ENCODE assay signal across 8 cellular contexts in the genomic region with DNA sequence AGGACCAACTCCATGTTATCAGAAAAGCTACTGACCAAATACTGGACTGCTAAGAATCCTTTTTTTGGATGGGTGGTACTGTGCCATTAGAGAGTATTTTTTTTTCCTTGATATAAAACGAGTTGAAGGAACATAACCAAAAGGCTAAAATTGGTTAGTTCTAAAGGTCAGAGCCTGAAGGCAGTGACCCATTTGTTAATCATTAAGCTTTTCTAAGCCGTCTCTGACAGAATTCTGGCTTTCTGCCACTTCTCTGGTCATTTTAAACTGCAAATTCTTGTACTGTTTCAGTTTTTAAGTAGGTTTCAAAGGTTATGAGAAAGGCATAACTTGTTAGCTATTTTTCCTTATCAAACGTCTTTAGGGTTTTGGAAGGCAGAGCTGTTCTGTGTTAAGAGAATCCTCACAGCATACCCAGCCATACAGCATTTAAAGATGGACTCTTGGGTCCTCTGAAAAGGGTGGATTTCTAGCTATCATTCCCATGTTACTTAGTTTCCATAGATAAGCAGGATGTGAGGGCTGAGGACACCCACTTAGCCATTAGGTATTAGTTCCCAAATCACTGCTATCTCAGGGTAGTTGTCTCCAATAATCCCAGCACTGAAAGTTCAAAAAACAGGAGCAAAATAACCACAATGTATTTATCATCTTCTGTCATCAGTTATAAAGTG.
DNase-seq lines count a peak whose midpoint lies in the region; ATAC-seq, FAIRE-seq and TF ChIP-seq lines count a peak whose summit lies in the region.

No MANE protein-coding gene starts in this region.

- H3K18ac ChIP-seq in IMR-90 (ENCODE audit: low read depth, low read length): no peak overlapping the region; the same call in 1 of the 2 replicates

- H3K36me3 ChIP-seq in DOHH2 (ENCODE audit: control insufficient read depth, low read length) (peaks cover 52% of the 10 kb centered on the region), IMR-90 (ENCODE audit: control insufficient read depth, insufficient read depth, low read length) (no peaks in the 10 kb centered on the region), duodenal mucosa (ENCODE audit: control insufficient read depth in 1 of 2, insufficient read depth in 2 of 2, low read length in 2 of 2) (no peaks in the 10 kb centered on the region), pancreas (no peaks in the 10 kb centered on the region)

- H3K23ac ChIP-seq in IMR-90 (ENCODE audit: low read depth, low read length): peak overlapping the region; percentile 62; the same call in 1 of the 2 replicates

- TF ChIP-seq POLR2A in IMR-90 (IDR thresholded peaks at IDR 0.05; ENCODE audit: low read depth, low read length): no peak

- intact Hi-C loops in IMR-90 (cut with micrococcal nuclease): loop anchor here (5.0 to 10.0 kb wide), 3 partner anchors 412 to 729 kb away; a partner anchor contains a TSS
- intact Hi-C loops in pancreas (cut with DNase I): no loop called here

- H3K4ac ChIP-seq in IMR-90 (ENCODE audit: low read depth, low read length): peak overlapping the region; percentile 2; the same call in 1 of the 2 replicates

- H4K91ac ChIP-seq in IMR-90 (ENCODE audit: insufficient read depth, low read depth, low read length): no peak overlapping the region

- H2BK15ac ChIP-seq in IMR-90 (ENCODE audit: low read depth, low read length): peak overlapping the region; percentile 17; the same call in 1 of the 3 replicates

- POLR2A ChIA-PET in IMR-90 (lab: Charles Lee; ENCODE audit: unreplicated experiment): interaction anchor here (0.6 kb wide), 1 partner anchor 520 kb away, joined by 3 read pairs; no protein-coding TSS in a partner anchor
- POLR2A ChIA-PET in HEK293T (lab: Yijun Ruan, JAX): interaction anchor here (0.8 to 1.7 kb wide), 4 partner anchors 16 to 726 kb away, joined by 3 to 9 read pairs (median 4); a partner anchor contains a TSS

- no CpG with 5 or more reads among the region's 3 CpGs for whole genome bisulfite sequencing in IMR-90 (ENCODE audit: extremely low coverage in 2 of 2, insufficient read length in 1 of 2), 2 experiments
- WGBS in pancreas, 2 donors: 1% methylated on average over 3 of the region's 3 CpGs

- no peak overlapping the region for H2AFZ ChIP-seq in IMR-90 (replicated peaks; ENCODE audit: low read length, poor library complexity)

- H2AK5ac ChIP-seq in IMR-90 (ENCODE audit: low read depth, low read length): no peak overlapping the region

- no peaks in the 10 kb centered on the region for H3K79me1 ChIP-seq in IMR-90 (ENCODE audit: low read depth in 1 of 2, low read length in 2 of 2)

- H3K27me3 ChIP-seq in DOHH2 (ENCODE audit: control insufficient read depth, low read length): no peaks in the 10 kb centered on the region
- no peaks in the 10 kb centered on the region for H3K27me3 ChIP-seq in IMR-90 (ENCODE audit: control insufficient read depth, insufficient read depth, low read length)
- H3K27me3 ChIP-seq in duodenal mucosa (ENCODE audit: control insufficient read depth in 1 of 2, insufficient read depth in 2 of 2, low read length in 2 of 2): no peaks in the 10 kb centered on the region
- H3K27me3 ChIP-seq in pancreas: no peaks in the 10 kb centered on the region

- ATAC-seq in GM21447 (IDR thresholded peaks at IDR 0.05; ENCODE audit: unreplicated experiment): peak; percentile 37
- peak; percentile 16; the same call in 1 of the 2 replicates for ATAC-seq in IMR-90 (ENCODE audit: low read depth)
- peak; percentile 73 to 84 (median 80) for ATAC-seq in pancreas

- peaks cover 81% of the 10 kb centered on the region for H3K4me1 ChIP-seq in DOHH2 (ENCODE audit: control insufficient read depth, low read length)
- peaks cover 2% of the 10 kb centered on the region; the same call in 1 of the 2 replicates for H3K4me1 ChIP-seq in IMR-90 (ENCODE audit: control insufficient read depth, insufficient read depth, low read length)
- peaks cover 47 to 56% of the 10 kb centered on the region in 2 donors for H3K4me1 ChIP-seq in duodenal mucosa (ENCODE audit: control insufficient read depth in 1 of 2, insufficient read depth in 2 of 2, low read length in 2 of 2)
- peaks cover 6 to 30% (median 27%) of the 10 kb centered on the region in 3 donors for H3K4me1 ChIP-seq in pancreas

- peak overlapping the region; percentile 6; the same call in 1 of the 2 replicates for H2BK20ac ChIP-seq in IMR-90 (ENCODE audit: low read depth, low read length)

- H3K79me2 ChIP-seq in DOHH2 (ENCODE audit: control insufficient read depth, low read length): no peaks in the 10 kb centered on the region

- peak overlapping the region; percentile 74 for H3K4me3 ChIP-seq in DOHH2 (ENCODE audit: low read length)
- no peak overlapping the region for H3K4me3 ChIP-seq in IMR-90 (ENCODE audit: insufficient read depth, low read depth, low read length)
- peak overlapping the region; percentile 21 to 53 for H3K4me3 ChIP-seq in duodenal mucosa (ENCODE audit: low read depth in 1 of 2, low read length in 2 of 2)
- peak overlapping the region in 2 of 4 donors; percentile 10 to 22 for H3K4me3 ChIP-seq in pancreas

- H4K20me1 ChIP-seq in DOHH2 (ENCODE audit: control insufficient read depth, insufficient read depth, low read depth, low read length) (no peaks in the 10 kb centered on the region), IMR-90 (ENCODE audit: insufficient read depth, low read length) (no peaks in the 10 kb centered on the region)

- H3K14ac ChIP-seq in IMR-90 (replicated peaks; ENCODE audit: low read depth, low read length): 0 out of 2 replicates have a peak overlapping the region, but pooled peaks have one; percentile 11

- TF ChIP-seq RAD21 in IMR-90 (IDR thresholded peaks at IDR 0.05; ENCODE audit: low read length): no peak

- no peak overlapping the region for H2BK5ac ChIP-seq in IMR-90 (ENCODE audit: low read depth, low read length, poor library complexity, severe bottlenecking)

- TF ChIP-seq CTCF in DOHH2 (IDR thresholded peaks at IDR 0.05; ENCODE audit: low read depth, low read length, poor library complexity, severe bottlenecking): no peak
- no peak for TF ChIP-seq CTCF in IMR-90 (conservative IDR thresholded peaks at IDR 0.05; ENCODE audit: low read depth, low read length)
- no peak for TF ChIP-seq CTCF in pancreas (IDR thresholded peaks at IDR 0.05)

- CTCF ChIA-PET in IMR-90 (lab: Yijun Ruan, JAX) (interaction anchor here (1.1 kb wide), 1 partner anchor 541 kb away, joined by 4 read pairs; no protein-coding TSS in a partner anchor), HEK293T (lab: Yijun Ruan, JAX) (interaction anchor here (0.7 to 1.1 kb wide), 4 partner anchors 8 to 536 kb away, joined by 3 to 4 read pairs (median 4); no protein-coding TSS in a partner anchor)

- BruUV-seq in IMR-90 (replicated peaks; lab: Mats Ljungman, UMichigan): no TSS peak

- H3K9me3 ChIP-seq in DOHH2 (ENCODE audit: control insufficient read depth, insufficient read depth, low read length): peaks cover 14% of the 10 kb centered on the region
- no peaks in the 10 kb centered on the region for H3K9me3 ChIP-seq in IMR-90 (ENCODE audit: control insufficient read depth, insufficient read depth, low read length)
- no peaks in the 10 kb centered on the region for H3K9me3 ChIP-seq in duodenal mucosa (ENCODE audit: control insufficient read depth in 1 of 2, low read length in 2 of 2)
- H3K9me3 ChIP-seq in pancreas: no peaks in the 10 kb centered on the region

- H2AK9ac ChIP-seq in IMR-90 (replicated peaks; ENCODE audit: low read depth, low read length, poor library complexity): no peak overlapping the region

- dilution Hi-C loops in IMR-90 (cut with HindIII; ENCODE audit: low sequenced_read_pairs, unreplicated experiment): no loop called here

- peaks cover 38% of the 10 kb centered on the region for H3F3A ChIP-seq in DOHH2 (ENCODE audit: control insufficient read depth, insufficient read depth)

- no peaks in the 10 kb centered on the region for H3K9me1 ChIP-seq in IMR-90 (ENCODE audit: insufficient read depth, low read length)

- no peak overlapping the region for H3K9ac ChIP-seq in IMR-90 (ENCODE audit: low read depth, low read length)
- H3K9ac ChIP-seq in duodenal mucosa (ENCODE audit: low read depth in 1 of 2, low read length in 2 of 2): peak overlapping the region; percentile 35 to 40

- H2BK120ac ChIP-seq in IMR-90 (ENCODE audit: low read depth, low read length): peak overlapping the region; percentile 21; the same call in 1 of the 2 replicates

- DNase-seq in IMR-90 (no peak), pancreas (peak in 3 of 6 donors; percentile 30 to 43 (median 31)), HEK293T (ENCODE audit: extremely low spot score) (no peak), nucleus accumbens (lab: John Stamatoyannopoulos, UW) (no peak)
- no peak for DNase-seq in activated CD4-positive, alpha-beta T cell treated with anti-CD3 and anti-CD28 coated beads for 1 hour

- FAIRE-seq in pancreas (lab: Jason Lieb, UNC): peak; percentile 78

- H4K5ac ChIP-seq in IMR-90 (ENCODE audit: low read depth, low read length): no peak overlapping the region

- in situ Hi-C loops in IMR-90 (cut with MboI; ENCODE audit: low sequenced_read_pairs): loop anchor here (5.0 kb wide), 1 partner anchor 524 kb away; a partner anchor contains a TSS

- no peaks in the 10 kb centered on the region for H3K9me2 ChIP-seq in DOHH2 (replicated peaks; ENCODE audit: control insufficient read depth, low read length)

- H3K4me2 ChIP-seq in DOHH2 (ENCODE audit: low read length) (peak overlapping the region; percentile 81), IMR-90 (ENCODE audit: low read depth, low read length) (0 out of 2 replicates have a peak overlapping the region, but pooled peaks have one; percentile 29)

- H3K27ac ChIP-seq in DOHH2 (ENCODE audit: low read depth, low read length) (peak overlapping the region; percentile 97), IMR-90 (ENCODE audit: insufficient read depth, low read length) (no peak overlapping the region), duodenal mucosa (ENCODE audit: low read depth, low read length) (peak overlapping the region; percentile 78), pancreas (peak overlapping the region; percentile 31 to 80 (median 64))

- H4K8ac ChIP-seq in IMR-90 (ENCODE audit: low read depth in 2 of 2, low read length in 2 of 2): peak overlapping the region; percentile 11 to 27; a peak in 3 of 4 replicates

- H3K56ac ChIP-seq in IMR-90 (ENCODE audit: extremely low read depth, insufficient read depth, low read length): no peak overlapping the region

TF ChIP-seq in IMR-90, 13 proteins besides CTCF, POLR2A, EP300 and RAD21 (continues in another document):
- TF ChIP-seq MAZ (IDR thresholded peaks at IDR 0.05; ENCODE audit: borderline replicate concordance, low read depth, low read length) (no peak), FOS (IDR thresholded peaks at IDR 0.05; ENCODE audit: low read depth, low read length) (no peak), BHLHE40 (IDR thresholded peaks at IDR 0.05; ENCODE audit: low read depth, low read length) (no peak), MXI1 (IDR thresholded peaks at IDR 0.05; ENCODE audit: borderline replicate concordance, low read depth, low read length) (no peak)

TF ChIP-seq in HEK293T, 16 proteins besides CTCF, POLR2A, EP300 and RAD21 (continues in another document):
- TF ChIP-seq SUZ12 (IDR thresholded peaks at IDR 0.05) (no peak), FOXA1 (IDR thresholded peaks at IDR 0.05) (no peak), ARNT (IDR thresholded peaks at IDR 0.05) (no peak), TARDBP (IDR thresholded peaks at IDR 0.05) (no peak), L3MBTL2 (conservative IDR thresholded peaks at IDR 0.05) (no peak)

Comparison
In these comparisons a context has a peak if more than half of its experiments do, and no peak if none do; other contexts are left out.
1. ATAC-seq: peak in every context shown above with its lines; median percentile 80 in pancreas; 37 in GM21447; 16 in IMR-90.